22 cellular contexts compared by ENCODE assay signal in genomic region chr3:138222888-138223287, GRCh38. TPM values are rescaled to one million over a fixed set of nuclear protein-coding genes. Genes with fewer than 3 reads are reported as not detected.
DNase-seq lines count a peak whose midpoint lies in the region; ATAC-seq and TF ChIP-seq lines count a peak whose summit lies in the region.
"Had no signal": no experiment of that assay in that cellular context is flagged by ENCODE, and none has a peak within 500 bp of the region (broad histone marks: within the 10 kb centered on the region; RNA-seq: fewer than 3 reads in every experiment).

No MANE protein-coding gene starts in this region.

- H3K4me3 Mint-ChIP-seq in CD14-positive monocyte = peak overlapping the region in 1 of 2 donors; percentile 40
- H3K4me3 Mint-ChIP-seq in CD8-positive, alpha-beta T cell = no peak overlapping the region
- no peak overlapping the region for H3K4me3 Mint-ChIP-seq in activated CD4-positive, alpha-beta memory T cell treated with anti-CD3 and anti-CD28 coated beads, Interleukin-2, amount 10 ng/mL, durations not matched to agents 7 days and 5 days
- no peak overlapping the region for H3K4me3 Mint-ChIP-seq in activated naive CD4-positive, alpha-beta T cell treated with anti-CD3 and anti-CD28 coated beads for 36 hours
- H3K4me3 Mint-ChIP-seq: endodermal cell, mesothelial cell of epicardium, type B pancreatic cell had no signal

- H3K36me3 ChIP-seq in CD8-positive, alpha-beta T cell (ENCODE audit: insufficient read depth, low read length) = peaks cover 26% of the 10 kb centered on the region
- H3K36me3 ChIP-seq in muscle layer of duodenum (ENCODE audit: control insufficient read depth in 1 of 2, insufficient read depth in 2 of 2, low read length in 2 of 2) = peaks cover 30 to 38% of the 10 kb centered on the region in 2 donors

- peak overlapping the region; percentile 92 to 97 (median 95) for H3K27ac Mint-ChIP-seq in CD14-positive monocyte
- H3K27ac Mint-ChIP-seq in CD8-positive, alpha-beta T cell = peak overlapping the region; percentile 79
- H3K27ac Mint-ChIP-seq in activated CD4-positive, alpha-beta memory T cell treated with anti-CD3 and anti-CD28 coated beads, Interleukin-2, amount 10 ng/mL, durations not matched to agents 7 days and 5 days = peak overlapping the region; percentile 23
- H3K27ac Mint-ChIP-seq in activated naive CD4-positive, alpha-beta T cell treated with anti-CD3 and anti-CD28 coated beads for 36 hours = no peak overlapping the region
- H3K27ac Mint-ChIP-seq: endodermal cell, mesothelial cell of epicardium, type B pancreatic cell had no signal

- H3K27me3 Mint-ChIP-seq in CD14-positive monocyte (ENCODE audit: low read depth in 3 of 3) = no peaks in the 10 kb centered on the region
- H3K27me3 Mint-ChIP-seq in CD8-positive, alpha-beta T cell (ENCODE audit: low read depth) = no peaks in the 10 kb centered on the region
- no peaks in the 10 kb centered on the region for H3K27me3 Mint-ChIP-seq in activated CD4-positive, alpha-beta memory T cell treated with anti-CD3 and anti-CD28 coated beads, Interleukin-2, amount 10 ng/mL, durations not matched to agents 7 days and 5 days
- H3K27me3 Mint-ChIP-seq in activated naive CD4-positive, alpha-beta T cell treated with anti-CD3 and anti-CD28 coated beads for 36 hours (ENCODE audit: low read depth) = no peaks in the 10 kb centered on the region
- H3K27me3 Mint-ChIP-seq: type B pancreatic cell had no signal

- no peaks in the 10 kb centered on the region for H3K9me3 ChIP-seq in CD8-positive, alpha-beta T cell (ENCODE audit: low read length)
- no peaks in the 10 kb centered on the region for H3K9me3 ChIP-seq in muscle layer of duodenum (ENCODE audit: control insufficient read depth in 1 of 2, low read length in 2 of 2)
- H3K9me3 ChIP-seq: adrenal gland, psoas muscle, SK-N-SH had no signal

- POLR2A ChIA-PET in CD8-positive, alpha-beta T cell (lab: Charles Lee) = no interaction called here
- POLR2A ChIA-PET in activated CD4-positive, alpha-beta memory T cell treated with anti-CD3 and anti-CD28 coated beads, Interleukin-2, amount 10 ng/mL, durations not matched to agents 7 days and 5 days (lab: Charles Lee) = no interaction called here

- DNase-seq in CD14-positive monocyte (ENCODE audit: low spot score) = no peak
- no peak for DNase-seq in CD8-positive, alpha-beta T cell
- DNase-seq in activated CD4-positive, alpha-beta memory T cell treated with anti-CD3 and anti-CD28 coated beads, Interleukin-2, amount 10 ng/mL, durations not matched to agents 7 days and 5 days = no peak
- no peak for DNase-seq in kidney glomerular epithelial cell (lab: John Stamatoyannopoulos, UW)
- no peak for DNase-seq in activated naive CD4-positive, alpha-beta T cell treated with anti-CD3 and anti-CD28 coated beads for 36 hours
- DNase-seq in CD1c-positive myeloid dendritic cell (ENCODE audit: extremely low spot score) = no peak
- DNase-seq in NK-92 (lab: John Stamatoyannopoulos, UW; ENCODE audit: unreplicated experiment) = no peak
- DNase-seq: activated CD4-positive, alpha-beta T cell treated with anti-CD3 and anti-CD28 coated beads, Interleukin-2, amount 50 U/mL, for 1 hour; activated T-cell treated with anti-CD3 and anti-CD28 coated beads, Interleukin-2, amount 50 U/mL, for 48 hours; adrenal gland; COR-L47; endodermal cell; glutamatergic neuron; NCI-H1092 treated with DMSO at 0.1 percent for 48 hours; NCI-H510A treated with DMSO at 0.1 percent for 48 hours; psoas muscle; RPMI8226; SK-N-SH; stimulated activated naive CD4-positive, alpha-beta T cell treated with Interleukin-2 at 50 U/mL for 16 hours had no signal

- intact Hi-C loops in CD14-positive monocyte (cut with micrococcal nuclease) = loop anchor here (5.0 to 10.0 kb wide), 2 partner anchors 36 to 88 kb away; partner anchors contain the start of genes ARMC8 (in 2 of the 2) and A4GNT (in 1 of the 2)
- intact Hi-C loops in CD8-positive, alpha-beta T cell (cut with DNase I, micrococcal nuclease) = loop anchor here (5.0 kb wide), 1 partner anchor 41 kb away; no protein-coding TSS in a partner anchor
- intact Hi-C loops in activated naive CD4-positive, alpha-beta T cell treated with anti-CD3 and anti-CD28 coated beads for 36 hours (cut with micrococcal nuclease) = no loop called here

- no peaks in the 10 kb centered on the region for H3K27me3 ChIP-seq in CD8-positive, alpha-beta T cell (ENCODE audit: insufficient read depth, low read length)
- H3K27me3 ChIP-seq in muscle layer of duodenum (ENCODE audit: low read depth, low read length) = no peaks in the 10 kb centered on the region
- H3K27me3 ChIP-seq: adrenal gland had no signal

- H3K9me3 Mint-ChIP-seq in CD14-positive monocyte = no peaks in the 10 kb centered on the region
- no peaks in the 10 kb centered on the region for H3K9me3 Mint-ChIP-seq in CD8-positive, alpha-beta T cell
- no peaks in the 10 kb centered on the region for H3K9me3 Mint-ChIP-seq in activated CD4-positive, alpha-beta memory T cell treated with anti-CD3 and anti-CD28 coated beads, Interleukin-2, amount 10 ng/mL, durations not matched to agents 7 days and 5 days
- H3K9me3 Mint-ChIP-seq in activated naive CD4-positive, alpha-beta T cell treated with anti-CD3 and anti-CD28 coated beads for 36 hours = no peaks in the 10 kb centered on the region
- H3K9me3 Mint-ChIP-seq: endodermal cell, mesothelial cell of epicardium, type B pancreatic cell had no signal

- peaks cover 46 to 48% of the 10 kb centered on the region in 2 donors for H3K36me3 Mint-ChIP-seq in CD14-positive monocyte
- H3K36me3 Mint-ChIP-seq in CD8-positive, alpha-beta T cell = peaks cover 71% of the 10 kb centered on the region
- H3K36me3 Mint-ChIP-seq in activated CD4-positive, alpha-beta memory T cell treated with anti-CD3 and anti-CD28 coated beads, Interleukin-2, amount 10 ng/mL, durations not matched to agents 7 days and 5 days (ENCODE audit: low read depth) = peaks cover 45% of the 10 kb centered on the region
- peaks cover 33% of the 10 kb centered on the region for H3K36me3 Mint-ChIP-seq in activated naive CD4-positive, alpha-beta T cell treated with anti-CD3 and anti-CD28 coated beads for 36 hours (ENCODE audit: low read depth)

- no peak overlapping the region for H3K4me3 ChIP-seq in CD8-positive, alpha-beta T cell (ENCODE audit: low read depth, low read length)
- no peak overlapping the region for H3K4me3 ChIP-seq in muscle layer of duodenum (ENCODE audit: low read depth in 1 of 2, low read length in 2 of 2)
- H3K4me3 ChIP-seq: adrenal gland, psoas muscle had no signal

- peaks cover 37% of the 10 kb centered on the region for H3K4me1 Mint-ChIP-seq in CD14-positive monocyte
- H3K4me1 Mint-ChIP-seq in CD8-positive, alpha-beta T cell (ENCODE audit: low read depth) = peaks cover 47% of the 10 kb centered on the region
- peaks cover 28% of the 10 kb centered on the region for H3K4me1 Mint-ChIP-seq in activated CD4-positive, alpha-beta memory T cell treated with anti-CD3 and anti-CD28 coated beads, Interleukin-2, amount 10 ng/mL, durations not matched to agents 7 days and 5 days
- H3K4me1 Mint-ChIP-seq in activated naive CD4-positive, alpha-beta T cell treated with anti-CD3 and anti-CD28 coated beads for 36 hours (ENCODE audit: low read depth) = peaks cover 36% of the 10 kb centered on the region

- peak; percentile 64 for ATAC-seq in CD8-positive, alpha-beta T cell
- ATAC-seq: psoas muscle had no signal

- CTCF ChIA-PET in CD8-positive, alpha-beta T cell (lab: Charles Lee) = no interaction called here
- CTCF ChIA-PET in activated CD4-positive, alpha-beta memory T cell treated with anti-CD3 and anti-CD28 coated beads, Interleukin-2, amount 10 ng/mL, durations not matched to agents 7 days and 5 days (lab: Charles Lee) = no interaction called here
- CTCF ChIA-PET in activated naive CD4-positive, alpha-beta T cell treated with anti-CD3 and anti-CD28 coated beads for 36 hours (lab: Charles Lee) = no interaction called here

- H3K27ac ChIP-seq in CD8-positive, alpha-beta T cell (ENCODE audit: low read depth, low read length) = no peak overlapping the region
- peak overlapping the region; percentile 28 for H3K27ac ChIP-seq in muscle layer of duodenum (ENCODE audit: low read length)
- H3K27ac ChIP-seq: adrenal gland, psoas muscle had no signal

- peaks cover 15% of the 10 kb centered on the region for H3K4me1 ChIP-seq in CD8-positive, alpha-beta T cell (ENCODE audit: insufficient read depth, low read length)
- peaks cover 0 to 29% of the 10 kb centered on the region in 2 donors for H3K4me1 ChIP-seq in muscle layer of duodenum (ENCODE audit: control insufficient read depth in 1 of 2, insufficient read depth in 2 of 2, low read length in 2 of 2)

- no peak for TF ChIP-seq CTCF in CD14-positive monocyte (IDR thresholded peaks at IDR 0.05)
- TF ChIP-seq CTCF in CD8-positive, alpha-beta T cell (IDR thresholded peaks at IDR 0.05) = no peak

RNA-seq across cellular contexts. Expression of gene ARMC8, which starts 35.8 kb away (rescaled TPM):
- polyA plus RNA-seq in CD14-positive monocyte = 10 to 100 TPM; 34.3 to 43.9 TPM
- total RNA-seq in CD8-positive, alpha-beta T cell = 10 to 100 TPM; 81.9 to 82.6 TPM
- total RNA-seq in activated CD4-positive, alpha-beta memory T cell treated with anti-CD3 and anti-CD28 coated beads, Interleukin-2, amount 10 ng/mL, durations not matched to agents 7 days and 5 days = 10 to 100 TPM; 44.0 to 50.1 TPM
- 10 to 100 TPM; 38.2 to 42.7 TPM for total RNA-seq in activated naive CD4-positive, alpha-beta T cell treated with anti-CD3 and anti-CD28 coated beads for 36 hours

RNA-seq across cellular contexts. Expression of gene DBR1, which starts 48.2 kb away (rescaled TPM):
- 1 to 10 TPM; 4.8 to 7.5 TPM for polyA plus RNA-seq in CD14-positive monocyte
- 10 to 100 TPM; 31.2 to 31.9 TPM for total RNA-seq in CD8-positive, alpha-beta T cell
- 10 to 100 TPM; 19.4 to 20.0 TPM for total RNA-seq in activated CD4-positive, alpha-beta memory T cell treated with anti-CD3 and anti-CD28 coated beads, Interleukin-2, amount 10 ng/mL, durations not matched to agents 7 days and 5 days
- total RNA-seq in activated naive CD4-positive, alpha-beta T cell treated with anti-CD3 and anti-CD28 coated beads for 36 hours = 10 to 100 TPM; 20.0 to 22.3 TPM
